Comparison of ENCODE assay signal across 15 cellular contexts in the genomic region with DNA sequence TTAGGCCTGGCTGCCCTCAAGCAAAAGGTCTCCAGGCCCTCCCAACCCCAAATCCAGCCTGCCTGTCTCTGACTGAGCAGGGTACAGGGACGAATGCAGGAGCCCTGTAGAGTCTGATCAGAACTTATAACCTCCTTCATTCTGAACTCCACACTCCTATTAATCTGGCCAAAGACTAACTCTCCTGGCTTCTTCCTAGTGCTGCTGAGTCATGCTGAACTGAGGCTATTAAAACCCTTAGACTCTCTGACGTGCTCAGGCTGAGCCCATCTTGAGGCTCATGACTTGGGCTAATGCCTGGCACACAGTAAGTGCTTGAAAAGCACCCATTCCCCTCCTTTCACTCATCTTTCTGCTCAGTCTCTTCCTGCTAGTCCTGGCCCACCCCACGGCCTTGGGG.
A peak's percentile ranks its signal among the peaks of the same experiment; 100 is the strongest.
DNase-seq lines count a peak whose midpoint lies in the region; ATAC-seq, FAIRE-seq and TF ChIP-seq lines count a peak whose summit lies in the region.
"Had no signal": no experiment of that assay in that cellular context is flagged by ENCODE, and none has a peak within 500 bp of the region (broad histone marks: within the 10 kb centered on the region; RNA-seq: fewer than 3 reads in every experiment).

No MANE protein-coding gene starts in this region.

- no peak for DNase-seq in stimulated activated naive CD8-positive, alpha-beta T cell treated with anti-CD3 and anti-CD28 coated beads, Interleukin-15, Interleukin-2, amounts not matched to agents 100 U/mL and 50 U/mL, for 24 hours
- DNase-seq in RCC 7860 (ENCODE audit: low spot score) (peak; percentile 22), endodermal cell (no peak), GM13977 (ENCODE audit: low spot score) (no peak)
- DNase-seq in stimulated activated naive CD8-positive, alpha-beta T cell treated with anti-CD3 and anti-CD28 coated beads, Interleukin-15, amount 100 ng/mL, for 72 hours = no peak
- DNase-seq in activated CD4-positive, alpha-beta T cell treated with anti-CD3 and anti-CD28 coated beads, Interleukin-2, amount 50 U/mL, for 4 hours = no peak
- DNase-seq: activated CD8-positive, alpha-beta memory T cell treated with anti-CD3 and anti-CD28 coated beads, Interleukin-2, amount 50 U/mL, for 48 hours; DMS79 treated with DMSO at 0.1 percent for 48 hours; effector CD8-positive, alpha-beta T cell; kidney glomerular epithelial cell; NCI-H1694 treated with DMSO at 0.1 percent for 48 hours; uterus had no signal

- TF ChIP-seq CTCF in endodermal cell (conservative IDR thresholded peaks at IDR 0.05) = no peak
- no peak for TF ChIP-seq CTCF in GM13977 (IDR thresholded peaks at IDR 0.05; ENCODE audit: extremely low read depth, insufficient read depth, missing control alignments)

- 90 to 100% methylated on average over 2 to 3 of the region's 3 CpGs for WGBS in endodermal cell (ENCODE audit: insufficient coverage in 1 of 2, insufficient read length in 1 of 2), 2 experiments

- ATAC-seq in stimulated activated naive CD8-positive, alpha-beta T cell treated with anti-CD3 and anti-CD28 coated beads, Interleukin-15, Interleukin-2, amounts not matched to agents 100 U/mL and 50 U/mL, for 24 hours = no peak
- no peak for ATAC-seq in stimulated activated naive CD8-positive, alpha-beta T cell treated with anti-CD3 and anti-CD28 coated beads, Interleukin-15, amount 100 ng/mL, for 72 hours
- ATAC-seq in GM21825 (IDR thresholded peaks at IDR 0.05; ENCODE audit: unreplicated experiment) = no peak

- H3K4me3 ChIP-seq in endodermal cell (ENCODE audit: low read length) = no peak overlapping the region
- H3K4me3 ChIP-seq: SJSA1, uterus had no signal

- no peak overlapping the region for H3K4me3 Mint-ChIP-seq in stimulated activated naive CD8-positive, alpha-beta T cell treated with anti-CD3 and anti-CD28 coated beads, Interleukin-15, Interleukin-2, amounts not matched to agents 100 ng/mL and 50 ng/mL, for 24 hours
- no peak overlapping the region for H3K4me3 Mint-ChIP-seq in endodermal cell
- H3K4me3 Mint-ChIP-seq in stimulated activated naive CD8-positive, alpha-beta T cell treated with anti-CD3 and anti-CD28 coated beads, Interleukin-15, amount 100 ng/mL, for 72 hours = no peak overlapping the region

- H3K27me3 ChIP-seq in endodermal cell (ENCODE audit: control insufficient read depth, insufficient read depth, low read length, poor library complexity, severe bottlenecking) = no peaks in the 10 kb centered on the region
- H3K27me3 ChIP-seq: uterus had no signal

- H3K36me3 Mint-ChIP-seq in stimulated activated naive CD8-positive, alpha-beta T cell treated with anti-CD3 and anti-CD28 coated beads, Interleukin-15, Interleukin-2, amounts not matched to agents 100 ng/mL and 50 ng/mL, for 24 hours (ENCODE audit: low read depth) = peaks cover 59% of the 10 kb centered on the region
- H3K36me3 Mint-ChIP-seq in endodermal cell (ENCODE audit: low read depth) = peaks cover 24% of the 10 kb centered on the region

- H3K27ac ChIP-seq in endodermal cell (ENCODE audit: low read depth, low read length) = no peak overlapping the region
- H3K27ac ChIP-seq: SJSA1, uterus had no signal

- H3K27ac Mint-ChIP-seq in stimulated activated naive CD8-positive, alpha-beta T cell treated with anti-CD3 and anti-CD28 coated beads, Interleukin-15, Interleukin-2, amounts not matched to agents 100 ng/mL and 50 ng/mL, for 24 hours = peak overlapping the region; percentile 80
- H3K27ac Mint-ChIP-seq in endodermal cell = peak overlapping the region; percentile 35
- H3K27ac Mint-ChIP-seq in stimulated activated naive CD8-positive, alpha-beta T cell treated with anti-CD3 and anti-CD28 coated beads, Interleukin-15, amount 100 ng/mL, for 72 hours = peak overlapping the region; percentile 51 to 65

- H3K9me3 ChIP-seq in endodermal cell (ENCODE audit: control insufficient read depth, low read length) = no peaks in the 10 kb centered on the region
- H3K9me3 ChIP-seq: SJSA1, uterus had no signal

- no peak for FAIRE-seq in RCC 7860 (lab: Jason Lieb, UNC)

- no peaks in the 10 kb centered on the region for H3K4me1 ChIP-seq in endodermal cell (ENCODE audit: control insufficient read depth, insufficient read depth, low read length)
- H3K4me1 ChIP-seq: SJSA1, uterus had no signal

- H3K4me1 Mint-ChIP-seq in stimulated activated naive CD8-positive, alpha-beta T cell treated with anti-CD3 and anti-CD28 coated beads, Interleukin-15, Interleukin-2, amounts not matched to agents 100 ng/mL and 50 ng/mL, for 24 hours (ENCODE audit: low read depth) = peaks cover 6% of the 10 kb centered on the region
- H3K4me1 Mint-ChIP-seq in endodermal cell = no peaks in the 10 kb centered on the region
- no peaks in the 10 kb centered on the region for H3K4me1 Mint-ChIP-seq in stimulated activated naive CD8-positive, alpha-beta T cell treated with anti-CD3 and anti-CD28 coated beads, Interleukin-15, amount 100 ng/mL, for 72 hours

- in situ Hi-C loops in GM13977 (cut with MboI; ENCODE audit: low pct_unique_long_range_greater_than_20kb, low sequenced_read_pairs, unreplicated experiment) = no loop called here

- H3K9ac ChIP-seq in endodermal cell (ENCODE audit: extremely low read depth, low read length, poor library complexity, severe bottlenecking) = no peak overlapping the region

- H3K36me3 ChIP-seq in endodermal cell (ENCODE audit: control insufficient read depth, insufficient read depth, low read length) = no peaks in the 10 kb centered on the region
- H3K36me3 ChIP-seq: SJSA1, uterus had no signal

- no peaks in the 10 kb centered on the region for H3K27me3 Mint-ChIP-seq in stimulated activated naive CD8-positive, alpha-beta T cell treated with anti-CD3 and anti-CD28 coated beads, Interleukin-15, Interleukin-2, amounts not matched to agents 100 ng/mL and 50 ng/mL, for 24 hours
- no peaks in the 10 kb centered on the region for H3K27me3 Mint-ChIP-seq in endodermal cell (ENCODE audit: insufficient read depth)
- H3K27me3 Mint-ChIP-seq in stimulated activated naive CD8-positive, alpha-beta T cell treated with anti-CD3 and anti-CD28 coated beads, Interleukin-15, amount 100 ng/mL, for 72 hours = no peaks in the 10 kb centered on the region

- no peaks in the 10 kb centered on the region for H3K9me3 Mint-ChIP-seq in stimulated activated naive CD8-positive, alpha-beta T cell treated with anti-CD3 and anti-CD28 coated beads, Interleukin-15, Interleukin-2, amounts not matched to agents 100 ng/mL and 50 ng/mL, for 24 hours
- no peaks in the 10 kb centered on the region for H3K9me3 Mint-ChIP-seq in endodermal cell
- no peaks in the 10 kb centered on the region for H3K9me3 Mint-ChIP-seq in stimulated activated naive CD8-positive, alpha-beta T cell treated with anti-CD3 and anti-CD28 coated beads, Interleukin-15, amount 100 ng/mL, for 72 hours
